Comparison of ENCODE assay signal across 18 cellular contexts in genomic region chr3:161602451-161602850, GRCh38.
"Had no signal": no experiment of that assay in that cellular context is flagged by ENCODE, and none has a peak within 500 bp of the region (broad histone marks: within the 10 kb centered on the region; RNA-seq: fewer than 3 reads in every experiment).

No MANE protein-coding gene starts in this region.

- ATAC-seq: left colon, left ventricle myocardium superior, pancreas, right cardiac atrium had no signal

- H3K4me3 ChIP-seq: coronary artery, lung, pancreas had no signal

- DNase-seq: effector CD4-positive, alpha-beta T cell; endodermal cell; erythroblast; foreskin melanocyte; head of caudate nucleus; hippocampal formation; left colon; left ventricle myocardium superior; naive B cell; occipital lobe; pancreas; right cardiac atrium; small intestine; stimulated activated CD4-positive, alpha-beta T cell treated with anti-CD3 and anti-CD28 coated beads, Interleukin-2, amount 100 ng/mL, for 48 hours; stimulated activated naive CD4-positive, alpha-beta T cell treated with Interleukin-2 at 50 U/mL for 16 hours; trophoblast cell had no signal
